Comparison of ENCODE assay signal across 11 cellular contexts in the genomic region with DNA sequence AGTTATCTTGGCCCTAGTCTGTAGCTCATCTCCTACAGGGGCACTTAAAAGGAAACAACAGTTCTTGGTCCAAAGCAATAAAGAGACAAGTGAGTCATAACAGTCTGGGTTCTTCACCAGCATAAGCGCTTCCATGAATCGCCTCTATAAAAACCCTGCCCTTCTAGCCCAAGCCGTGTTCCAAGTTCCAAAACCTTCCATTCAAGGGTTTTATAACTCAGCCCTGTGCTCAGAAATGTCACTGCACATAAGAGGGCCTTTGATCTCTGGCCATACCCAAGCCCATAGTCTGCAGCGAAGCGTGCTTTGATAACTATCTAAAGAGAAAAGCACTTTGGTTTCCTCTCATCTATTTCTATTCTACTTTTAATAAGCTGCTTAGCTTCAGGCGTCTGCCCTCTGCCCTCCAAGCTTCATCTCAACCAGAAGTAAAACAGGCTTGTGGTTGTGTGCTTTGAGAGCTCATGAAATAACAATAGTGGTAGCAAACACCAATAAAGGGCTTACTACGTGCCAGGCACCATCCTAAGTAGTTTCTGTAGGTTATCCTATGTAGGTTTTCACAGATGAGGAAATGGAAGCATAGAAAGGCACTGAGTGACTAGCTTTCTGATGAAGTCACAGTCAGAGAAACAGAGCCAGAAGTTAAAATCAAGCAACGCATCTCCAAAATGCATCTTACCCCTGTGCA.
DNase-seq lines count a peak whose midpoint lies in the region; ATAC-seq and TF ChIP-seq lines count a peak whose summit lies in the region.
"Had no signal": no experiment of that assay in that cellular context is flagged by ENCODE, and none has a peak within 500 bp of the region (broad histone marks: within the 10 kb centered on the region; RNA-seq: fewer than 3 reads in every experiment).

No MANE protein-coding gene starts in this region.

- DNase-seq in CD8-positive, alpha-beta memory T cell: peak in 3 of 5 donors; percentile 15 to 51 (median 38)
- DNase-seq in activated naive CD8-positive, alpha-beta T cell treated with anti-CD3 and anti-CD28 coated beads, Interleukin-2, amount 50 U/mL, for 24 hours: no peak
- no peak for DNase-seq in nephron progenitor cell
- DNase-seq in NOMO-1 (lab: John Stamatoyannopoulos, UW; ENCODE audit: unreplicated experiment in 2 of 2): no peak
- no peak for DNase-seq in effector CD8-positive, alpha-beta T cell (lab: John Stamatoyannopoulos, UW)
- DNase-seq in OCI-M1 (lab: John Stamatoyannopoulos, UW): no peak
- DNase-seq in G401 (ENCODE audit: low spot score): no peak
- DNase-seq: kidney glomerular epithelial cell, NCI-H748 treated with DMSO at 0.1 percent for 48 hours had no signal

- peak overlapping the region; percentile 24; the same call in 1 of the 2 replicates for H2AFZ ChIP-seq in Loucy (ENCODE audit: low read length)

- H3K4me1 Mint-ChIP-seq in CD8-positive, alpha-beta memory T cell: peaks cover 42 to 61% (median 56%) of the 10 kb centered on the region in 3 donors
- peaks cover 83% of the 10 kb centered on the region for H3K4me1 Mint-ChIP-seq in activated naive CD8-positive, alpha-beta T cell treated with anti-CD3 and anti-CD28 coated beads, Interleukin-2, amount 50 U/mL, for 24 hours
- peaks cover 19% of the 10 kb centered on the region for H3K4me1 Mint-ChIP-seq in nephron progenitor cell

- H3K9me3 Mint-ChIP-seq in CD8-positive, alpha-beta memory T cell: no peaks in the 10 kb centered on the region
- H3K9me3 Mint-ChIP-seq in activated naive CD8-positive, alpha-beta T cell treated with anti-CD3 and anti-CD28 coated beads, Interleukin-2, amount 50 U/mL, for 24 hours: no peaks in the 10 kb centered on the region
- H3K9me3 Mint-ChIP-seq in nephron progenitor cell: peaks cover 32% of the 10 kb centered on the region

- 0 out of 2 replicates have a peak, but pooled peaks cover 3% of the 10 kb centered on the region for H3F3A ChIP-seq in Loucy (ENCODE audit: low read depth)

- H3K27me3 ChIP-seq in CD8-positive, alpha-beta memory T cell (ENCODE audit: insufficient read depth, low read length, poor library complexity, severe bottlenecking): no peaks in the 10 kb centered on the region
- H3K27me3 ChIP-seq in Loucy (ENCODE audit: insufficient read depth, low read length, poor library complexity, severe bottlenecking): no peaks in the 10 kb centered on the region

- H3K27ac ChIP-seq in CD8-positive, alpha-beta memory T cell (ENCODE audit: low read depth, low read length): no peak overlapping the region
- H3K27ac ChIP-seq: VCaP had no signal

- no peaks in the 10 kb centered on the region for H3K79me2 ChIP-seq in Loucy (ENCODE audit: insufficient read depth, low read length)

- in situ Hi-C loops in G401 (cut with HindIII; ENCODE audit: low sequenced_read_pairs): no loop called here

- H3K9me2 ChIP-seq in Loucy (replicated peaks; ENCODE audit: low read depth, low read length): no peaks in the 10 kb centered on the region

- H3K36me3 ChIP-seq in CD8-positive, alpha-beta memory T cell (ENCODE audit: insufficient read depth, low read length): no peaks in the 10 kb centered on the region
- H3K36me3 ChIP-seq in Loucy (ENCODE audit: insufficient read depth, low read length): no peaks in the 10 kb centered on the region

- POLR2A ChIA-PET in CD8-positive, alpha-beta memory T cell (lab: Charles Lee): interaction anchor here (1.4 to 1.8 kb wide), 2 partner anchors 14 to 64 kb away, joined by 5 to 6 read pairs; a partner anchor contains a TSS

- H3K27ac Mint-ChIP-seq in CD8-positive, alpha-beta memory T cell: peak overlapping the region; percentile 57 to 93 (median 78)
- H3K27ac Mint-ChIP-seq in activated naive CD8-positive, alpha-beta T cell treated with anti-CD3 and anti-CD28 coated beads, Interleukin-2, amount 50 U/mL, for 24 hours: peak overlapping the region; percentile 83
- H3K27ac Mint-ChIP-seq in nephron progenitor cell: peak overlapping the region; percentile 5

- TF ChIP-seq CTCF in Loucy (conservative IDR thresholded peaks at IDR 0.05; ENCODE audit: low read length) (no peak), nephron progenitor cell (IDR thresholded peaks at IDR 0.05) (no peak)

- H3K27me3 Mint-ChIP-seq in CD8-positive, alpha-beta memory T cell: no peaks in the 10 kb centered on the region
- H3K27me3 Mint-ChIP-seq in activated naive CD8-positive, alpha-beta T cell treated with anti-CD3 and anti-CD28 coated beads, Interleukin-2, amount 50 U/mL, for 24 hours: no peaks in the 10 kb centered on the region
- peaks cover 3% of the 10 kb centered on the region for H3K27me3 Mint-ChIP-seq in nephron progenitor cell (ENCODE audit: low read depth, poor library complexity)

- peak overlapping the region; percentile 65 for H3K4me2 ChIP-seq in Loucy (ENCODE audit: low read depth, low read length, poor library complexity, severe bottlenecking)

- CTCF ChIA-PET in CD8-positive, alpha-beta memory T cell (lab: Charles Lee): interaction anchor here (0.9 to 4.2 kb wide), 5 partner anchors 14 to 189 kb away, joined by 3 to 20 read pairs (median 3); a partner anchor contains a TSS

- no peaks in the 10 kb centered on the region for H3K9me3 ChIP-seq in CD8-positive, alpha-beta memory T cell (ENCODE audit: low read length)
- no peaks in the 10 kb centered on the region for H3K9me3 ChIP-seq in Loucy (ENCODE audit: insufficient read depth, low read depth, low read length)

- ATAC-seq in activated naive CD8-positive, alpha-beta T cell treated with anti-CD3 and anti-CD28 coated beads, Interleukin-2, amount 50 U/mL, for 24 hours: peak; percentile 66

- peaks cover 34% of the 10 kb centered on the region for H3K4me1 ChIP-seq in CD8-positive, alpha-beta memory T cell (ENCODE audit: insufficient read depth, low read length)
- H3K4me1 ChIP-seq in Loucy (ENCODE audit: insufficient read depth, low read length, poor library complexity, severe bottlenecking): peaks cover 39% of the 10 kb centered on the region

- peak overlapping the region in 6 of 7 donors; percentile 15 to 70 (median 53) for H3K4me3 Mint-ChIP-seq in CD8-positive, alpha-beta memory T cell
- peak overlapping the region; percentile 18 for H3K4me3 Mint-ChIP-seq in activated naive CD8-positive, alpha-beta T cell treated with anti-CD3 and anti-CD28 coated beads, Interleukin-2, amount 50 U/mL, for 24 hours
- no peak overlapping the region for H3K4me3 Mint-ChIP-seq in nephron progenitor cell

- peak overlapping the region; percentile 28 for H3K4me3 ChIP-seq in CD8-positive, alpha-beta memory T cell (ENCODE audit: low read length)
- H3K4me3 ChIP-seq in Loucy (ENCODE audit: low read length, poor library complexity, severe bottlenecking): peak overlapping the region; percentile 30

- H3K36me3 Mint-ChIP-seq in CD8-positive, alpha-beta memory T cell: peaks cover 0 to 10% (median 0%) of the 10 kb centered on the region in 3 donors
- peaks cover 2% of the 10 kb centered on the region for H3K36me3 Mint-ChIP-seq in activated naive CD8-positive, alpha-beta T cell treated with anti-CD3 and anti-CD28 coated beads, Interleukin-2, amount 50 U/mL, for 24 hours (ENCODE audit: low read depth)
- H3K36me3 Mint-ChIP-seq in nephron progenitor cell (ENCODE audit: low read depth): peaks cover 7% of the 10 kb centered on the region

- no peaks in the 10 kb centered on the region for H4K20me1 ChIP-seq in Loucy (ENCODE audit: insufficient read depth, low read length, poor library complexity, severe bottlenecking)

- no peak overlapping the region for H3K9ac ChIP-seq in Loucy (ENCODE audit: low read depth, low read length, poor library complexity, severe bottlenecking)

Comparison
In these comparisons a context has a peak if more than half of its experiments do, and no peak if none do; other contexts are left out.
1. DNase-seq: peak in CD8-positive, alpha-beta memory T cell (3 of 5); none in activated naive CD8-positive, alpha-beta T cell treated with anti-CD3 and anti-CD28 coated beads, Interleukin-2, amount 50 U/mL, for 24 hours (single experiment), nephron progenitor cell (single experiment), NOMO-1 (0 of 2), effector CD8-positive, alpha-beta T cell (single experiment), OCI-M1 (single experiment) and G401 (single experiment).
2. H3K27ac Mint-ChIP-seq: peak in every context shown above with its lines; median percentile 83 in activated naive CD8-positive, alpha-beta T cell treated with anti-CD3 and anti-CD28 coated beads, Interleukin-2, amount 50 U/mL, for 24 hours; 78 in CD8-positive, alpha-beta memory T cell; 5 in nephron progenitor cell.